ENCODE assay signal across 8 cellular contexts in genomic region chr4:106315968-106316772, GRCh38. TPM values are rescaled to one million over a fixed set of nuclear protein-coding genes. Genes with fewer than 3 reads are reported as not detected.
A peak's percentile ranks its signal among the peaks of the same experiment; 100 is the strongest.
DNase-seq lines count a peak whose midpoint lies in the region; ATAC-seq, FAIRE-seq and TF ChIP-seq lines count a peak whose summit lies in the region.

AIMP1 (plus strand) TSS chr4:106316550; CDS start chr4:106325010, 8,460 bp downstream.
TBCK (minus strand) TSS chr4:106316209; CDS start chr4:106308960, 7,249 bp downstream.

- no peak for TF ChIP-seq CTCF in transverse colon (IDR thresholded peaks at IDR 0.05)

- H3K27ac ChIP-seq in adipose tissue (ENCODE audit: low read depth, low read length) (peak within 1 kb of the TSS; percentile 30), trophoblast cell (ENCODE audit: low read depth, low read length) (peak within 1 kb of the TSS; percentile 87), transverse colon (peak within 1 kb of the TSS; percentile 89 to 99 (median 94))

- H3K4me3 ChIP-seq in trophoblast cell (ENCODE audit: low read depth, low read length) (peak within 1 kb of the TSS; percentile 92), transverse colon (peak within 1 kb of the TSS; percentile 58 to 100 (median 80))

- H2BK5ac ChIP-seq in trophoblast cell (ENCODE audit: low read depth, low read length, poor library complexity): peak within 1 kb of the TSS; percentile 91

- no peak for TF ChIP-seq EP300 in transverse colon (IDR thresholded peaks at IDR 0.05; ENCODE audit: low read depth)

- H3K4me2 ChIP-seq in trophoblast cell (ENCODE audit: low read length): peak within 1 kb of the TSS; percentile 98

- H2AFZ ChIP-seq in trophoblast cell (ENCODE audit: insufficient read depth, low read length, poor library complexity): peak within 1 kb of the TSS; percentile 77

- intact Hi-C loops in cardiac septum (cut with DNase I) (no loop called here), transverse colon (cut with DNase I; ENCODE audit: low total_unique reads) (no loop called here)

- peak within 1 kb of the TSS; percentile 27 for H2AK5ac ChIP-seq in trophoblast cell (ENCODE audit: low read length)

- H4K8ac ChIP-seq in trophoblast cell (ENCODE audit: low read depth, low read length): peak within 1 kb of the TSS; percentile 93

- peak; percentile 89 for ATAC-seq in HG02798 (IDR thresholded peaks at IDR 0.05; ENCODE audit: poor library complexity, unreplicated experiment)

- peak within 1 kb of the TSS; percentile 81 for H3K14ac ChIP-seq in trophoblast cell (ENCODE audit: low read length)

- peak within 1 kb of the TSS; percentile 54 for H2BK120ac ChIP-seq in trophoblast cell (ENCODE audit: insufficient read depth, low read length, poor library complexity)

- H3K18ac ChIP-seq in trophoblast cell (ENCODE audit: low read length): peak within 1 kb of the TSS; percentile 74

- peaks cover 12% of the 10 kb centered on the region for H3K79me1 ChIP-seq in trophoblast cell (ENCODE audit: low read length)

- in situ Hi-C loops in transverse colon (cut with MboI; ENCODE audit: low pct_ligation_motif_present in 1 of 4, low pct_unique_long_range_greater_than_20kb in 1 of 4, low sequenced_read_pairs in 3 of 4): no loop called here

- H4K12ac ChIP-seq in trophoblast cell (ENCODE audit: low read depth, low read length): peak within 1 kb of the TSS; percentile 85

- peak within 1 kb of the TSS; percentile 87 for H4K91ac ChIP-seq in trophoblast cell (ENCODE audit: low read depth, low read length)

- H3K27me3 ChIP-seq in trophoblast cell (ENCODE audit: insufficient read depth, low read length) (no peaks in the 10 kb centered on the region), transverse colon (no peaks in the 10 kb centered on the region)

- no peak within 1 kb of the TSS for H3K23ac ChIP-seq in trophoblast cell (ENCODE audit: low read length)

- H3K79me2 ChIP-seq in trophoblast cell (ENCODE audit: control insufficient read depth, insufficient read depth, low read length, poor library complexity): peaks cover 5% of the 10 kb centered on the region

- peak; percentile 41 for DNase-seq in GM12891 (ENCODE audit: insufficient read length, low spot score)
- peak; percentile 85 for DNase-seq in NCI-H1417 treated with DMSO at 0.1 percent for 48 hours (lab: John Stamatoyannopoulos, UW)
- peak; percentile 60 to 85 for DNase-seq in SW 1271 (lab: John Stamatoyannopoulos, UW)
- peak; percentile 95 for DNase-seq in cardiac septum (ENCODE audit: low spot score)
- peak; percentile 87 to 89 for DNase-seq in trophoblast cell
- peak; percentile 91 for DNase-seq in transverse colon

- H3K36me3 ChIP-seq in trophoblast cell (ENCODE audit: control insufficient read depth in 1 of 2, insufficient read depth in 2 of 2, low read length in 2 of 2): peaks cover 1 to 4% of the 10 kb centered on the region in 2 experiments
- no peaks in the 10 kb centered on the region for H3K36me3 ChIP-seq in transverse colon

- no peak within 1 kb of the TSS for H2BK12ac ChIP-seq in trophoblast cell (ENCODE audit: low read length)

- peak within 1 kb of the TSS; percentile 99 for H3K9ac ChIP-seq in trophoblast cell (ENCODE audit: low read length)

- H3K4me1 ChIP-seq in trophoblast cell (ENCODE audit: control insufficient read depth in 1 of 2, insufficient read depth in 2 of 2, low read length in 2 of 2) (peaks cover 0 to 2% of the 10 kb centered on the region in 2 experiments), transverse colon (peaks cover 18 to 45% (median 20%) of the 10 kb centered on the region in 4 donors)

- 0 to 1% (median 0%) methylated on average over 44 of the region's 44 CpGs for WGBS in adipose tissue, 3 donors
- no CpG with 5 or more reads among the region's 44 CpGs for WGBS in trophoblast cell (ENCODE audit: extremely low coverage, insufficient coverage, insufficient read length)
- 1% methylated on average over 39 of the region's 44 CpGs; no CpG with 5 or more reads in 1 of the 2 donors for WGBS in transverse colon (ENCODE audit: low coverage in 1 of 2), 2 donors

- peaks cover 5% of the 10 kb centered on the region for H3K9me3 ChIP-seq in trophoblast cell (ENCODE audit: insufficient read depth, low read depth, low read length)
- H3K9me3 ChIP-seq in transverse colon: no peaks in the 10 kb centered on the region

- FAIRE-seq in GM12891 (lab: Jason Lieb, UNC): peak; percentile 98

- peak within 1 kb of the TSS; percentile 39 for H3K4ac ChIP-seq in trophoblast cell (ENCODE audit: low read depth, low read length)

- TF ChIP-seq POLR2A in GM12891 (IDR thresholded peaks at IDR 0.05; ENCODE audit: low read depth, low read length) (peak; percentile 87), transverse colon (IDR thresholded peaks at IDR 0.05) (peak; percentile 94)

TF ChIP-seq in GM12891, 5 proteins besides CTCF, POLR2A, EP300 and RAD21:
- TF ChIP-seq POU2F2 (IDR thresholded peaks at IDR 0.05; ENCODE audit: low read depth, low read length): no peak; the same call in 1 of the 2 replicates
- peak; percentile 95 for TF ChIP-seq POLR2AphosphoS5 (IDR thresholded peaks at IDR 0.05; ENCODE audit: low read depth, low read length)
- peak; percentile 80 for TF ChIP-seq TAF1 (IDR thresholded peaks at IDR 0.05; ENCODE audit: low read depth, low read length)
TF ChIP-seq in GM12891: peak in this region for 2.

RNA-seq across cellular contexts. Expression of gene AIMP1, which starts in this region (rescaled TPM):
- 46.3 TPM for polyA plus RNA-seq in GM12891 (2012; ENCODE audit: low read depth, missing spikeins)
- 10 to 100 TPM; 16.5 to 22.1 (median 18.9) TPM for polyA plus RNA-seq in adipose tissue
- total RNA-seq in cardiac septum: 36.9 TPM
- polyA plus RNA-seq in trophoblast cell (2013): 46.6 and 48.6 TPM in 2 replicates
- 10 to 100 TPM in 2 of 4 donors, 1 to 10 TPM in 2; 4.9 to 24.1 (median 15.1) TPM for total RNA-seq in transverse colon

RNA-seq across cellular contexts. Expression of gene TBCK, which starts in this region (rescaled TPM):
- 10.0 TPM for polyA plus RNA-seq in GM12891 (2012; ENCODE audit: low read depth, missing spikeins)
- polyA plus RNA-seq in adipose tissue: 10 to 100 TPM in 1 of 3 donors, 1 to 10 TPM in 2; 6.4 to 14.2 (median 9.2) TPM
- 23.7 TPM for total RNA-seq in cardiac septum
- 11.6 and 12.4 TPM in 2 replicates for polyA plus RNA-seq in trophoblast cell (2013)
- 10 to 100 TPM; 31.0 to 82.7 (median 51.4) TPM for total RNA-seq in transverse colon

Comparison
In these comparisons a context has a peak if more than half of its experiments do, and no peak if none do; other contexts are left out.
1. Peak in every context shown above with its lines: DNase-seq, ATAC-seq, H3K4me3 ChIP-seq and H3K27ac ChIP-seq.
2. DNase-seq: peak in every context shown above with its lines; median percentile 95 in cardiac septum; 91 in transverse colon; 88 in trophoblast cell; 85 in NCI-H1417 treated with DMSO at 0.1 percent for 48 hours; 72 in SW 1271; 41 in GM12891.
3. H3K27ac ChIP-seq: peak in every context shown above with its lines; median percentile 94 in transverse colon; 87 in trophoblast cell; 30 in adipose tissue.